In the genomic region with DNA sequence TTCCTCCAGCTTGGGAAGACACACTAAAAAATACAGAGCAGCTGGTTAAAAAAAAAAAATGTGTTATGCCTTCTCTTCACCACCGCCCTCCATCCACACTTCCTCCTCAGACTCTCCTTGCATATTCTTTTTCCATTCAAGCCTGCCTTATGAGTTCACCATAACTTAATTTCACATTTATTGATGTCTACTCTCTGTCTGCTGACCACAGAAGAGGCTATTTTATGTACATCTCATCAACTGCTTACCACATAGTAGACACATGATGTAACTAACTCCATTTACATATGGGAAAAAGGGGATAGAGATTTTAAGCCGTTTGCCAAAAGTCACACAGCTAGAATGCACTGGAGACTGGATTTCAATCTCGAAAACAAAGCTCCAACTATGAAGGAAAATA, we compare ENCODE assay signal across 30 cellular contexts.
"Had no signal": no experiment of that assay in that cellular context is flagged by ENCODE, and none has a peak within 500 bp of the region (broad histone marks: within the 10 kb centered on the region; RNA-seq: fewer than 3 reads in every experiment).

No MANE protein-coding gene starts in this region.

- H3K4me1 ChIP-seq: body of pancreas, right atrium auricular region, stomach, thyroid gland, upper lobe of left lung, vagina had no signal

- H3K27ac Mint-ChIP-seq: activated B cell treated with CpG ODN at 0.5 μM for 24 hours; activated CD8-positive, alpha-beta T cell treated with anti-CD3 and anti-CD28 coated beads for 36 hours; activated T-helper 17 cell treated with anti-CD3 and anti-CD28 coated beads, Interleukin-2, amount 50 U/mL, for 72 hours; immature natural killer cell; naive thymus-derived CD4-positive, alpha-beta T cell; stimulated activated memory B cell treated with anti-CD40 and anti-IgM and Interleukin-4, amounts not matched to agents 10 μg/mL and 1 μg/mL and 100 μg/mL, for 72 hours; T-helper 2 cell treated with Interferon-gamma antibody and Interleukin-4, amounts not matched to agents 5 μg/mL and 100 μg/mL, for 36 hours had no signal

- H3K27ac ChIP-seq: body of pancreas, right atrium auricular region, stomach, thyroid gland, upper lobe of left lung, vagina had no signal

- H3K27me3 Mint-ChIP-seq: activated B cell treated with CpG ODN at 0.5 μM for 24 hours; activated CD8-positive, alpha-beta T cell treated with anti-CD3 and anti-CD28 coated beads for 36 hours; activated T-helper 17 cell treated with anti-CD3 and anti-CD28 coated beads, Interleukin-2, amount 50 U/mL, for 72 hours; naive thymus-derived CD4-positive, alpha-beta T cell; stimulated activated memory B cell treated with anti-CD40 and anti-IgM and Interleukin-4, amounts not matched to agents 10 μg/mL and 1 μg/mL and 100 μg/mL, for 72 hours had no signal

- H3K27me3 ChIP-seq: body of pancreas, right atrium auricular region, stomach, thyroid gland, upper lobe of left lung, vagina had no signal

- FAIRE-seq: endothelial cell of umbilical vein, kidney had no signal

- H3K4me3 Mint-ChIP-seq: activated B cell treated with CpG ODN at 0.5 μM for 24 hours; activated CD8-positive, alpha-beta T cell treated with anti-CD3 and anti-CD28 coated beads for 36 hours; activated T-cell treated with anti-CD3 and anti-CD28 coated beads, Interleukin-2, amount 50 U/mL, for 4 hours; activated T-helper 17 cell treated with anti-CD3 and anti-CD28 coated beads, Interleukin-2, amount 50 U/mL, for 72 hours; immature natural killer cell; naive thymus-derived CD4-positive, alpha-beta T cell; neural crest cell; stimulated activated memory B cell treated with anti-CD40 and anti-IgM and Interleukin-4, amounts not matched to agents 10 μg/mL and 1 μg/mL and 100 μg/mL, for 72 hours; T-helper 2 cell treated with Interferon-gamma antibody and Interleukin-4, amounts not matched to agents 5 μg/mL and 100 μg/mL, for 36 hours had no signal

- DNase-seq: activated B cell treated with CpG ODN at 0.5 μM for 24 hours; activated CD4-positive, alpha-beta T cell treated with anti-CD3 and anti-CD28 coated beads, Interleukin-2, amount 50 U/mL, for 1 hour; activated CD8-positive, alpha-beta T cell treated with anti-CD3 and anti-CD28 coated beads for 36 hours; activated gamma-delta T cell treated with Interleukin-2 at 50 U/mL for 16 hours; activated naive CD4-positive, alpha-beta T cell treated with anti-CD3 and anti-CD28 coated beads, Interleukin-2, amount 50 U/mL, for 16 hours; activated T-cell treated with anti-CD3 and anti-CD28 coated beads, Interleukin-2, amount 50 U/mL, for 4 hours; amniotic stem cell; body of pancreas; foreskin fibroblast; head of caudate nucleus; hippocampal formation; immature natural killer cell; kidney; left colon; midbrain; naive thymus-derived CD4-positive, alpha-beta T cell; nucleus accumbens; stimulated activated CD4-positive, alpha-beta T cell treated with anti-CD3 and anti-CD28 coated beads, Interleukin-4, amount 100 ng/mL, for 24 hours; stomach; T-helper 1 cell; thyroid gland; upper lobe of left lung had no signal

- H3K4me3 ChIP-seq: body of pancreas, right atrium auricular region, skin epidermis, stomach, thyroid gland, upper lobe of left lung, vagina had no signal

- H3K36me3 Mint-ChIP-seq: immature natural killer cell; stimulated activated memory B cell treated with anti-CD40 and anti-IgM and Interleukin-4, amounts not matched to agents 10 μg/mL and 1 μg/mL and 100 μg/mL, for 72 hours had no signal

- H3K4me1 Mint-ChIP-seq: activated B cell treated with CpG ODN at 0.5 μM for 24 hours; activated T-helper 17 cell treated with anti-CD3 and anti-CD28 coated beads, Interleukin-2, amount 50 U/mL, for 72 hours; immature natural killer cell; naive thymus-derived CD4-positive, alpha-beta T cell; neural crest cell; stimulated activated memory B cell treated with anti-CD40 and anti-IgM and Interleukin-4, amounts not matched to agents 10 μg/mL and 1 μg/mL and 100 μg/mL, for 72 hours had no signal

- H3K9me3 ChIP-seq: body of pancreas, right atrium auricular region, stomach, thyroid gland, upper lobe of left lung, vagina had no signal

- H3K36me3 ChIP-seq: right atrium auricular region, stomach, thyroid gland, upper lobe of left lung, vagina had no signal
